29 cellular contexts compared by ENCODE assay signal in genomic region chr22:49081926-49082325, GRCh38.
"Had no signal": no experiment of that assay in that cellular context is flagged by ENCODE, and none has a peak within 500 bp of the region (broad histone marks: within the 10 kb centered on the region; RNA-seq: fewer than 3 reads in every experiment).

No MANE protein-coding gene starts in this region.

- ATAC-seq: naive thymus-derived CD8-positive, alpha-beta T cell; pancreas; psoas muscle; right cardiac atrium; right lobe of liver; stimulated activated memory B cell treated with anti-CD40 and anti-IgM and Interleukin-4, amounts not matched to agents 10 μg/mL and 1 μg/mL and 100 μg/mL, for 72 hours had no signal

- H3K27ac ChIP-seq: neutrophil, pancreas, psoas muscle, right lobe of liver, skin epidermis, spleen, stomach, thoracic aorta, thyroid gland, tibial nerve, upper lobe of left lung, uterus had no signal

- H3K36me3 Mint-ChIP-seq: naive B cell; naive thymus-derived CD8-positive, alpha-beta T cell; natural killer cell treated with Interleukin-12 subunit alpha and Interleukin-12 subunit beta and Interleukin-15 and Interleukin-18, amount 100 ng/mL, for 72 hours; stimulated activated memory B cell treated with anti-CD40 and anti-IgM and Interleukin-4, amounts not matched to agents 10 μg/mL and 1 μg/mL and 100 μg/mL, for 72 hours had no signal

- H3K36me3 ChIP-seq: neutrophil, pancreas, right lobe of liver, spleen, stomach, thoracic aorta, thyroid gland, tibial nerve, upper lobe of left lung, uterus had no signal

- H3K4me3 Mint-ChIP-seq: naive B cell; naive thymus-derived CD8-positive, alpha-beta T cell; natural killer cell treated with Interleukin-12 subunit alpha and Interleukin-12 subunit beta and Interleukin-15 and Interleukin-18, amount 100 ng/mL, for 72 hours; nephron progenitor cell; neural crest cell; stimulated activated memory B cell treated with anti-CD40 and anti-IgM and Interleukin-4, amounts not matched to agents 10 μg/mL and 1 μg/mL and 100 μg/mL, for 72 hours; stimulated activated naive CD8-positive, alpha-beta T cell treated with anti-CD3 and anti-CD28 coated beads, Interleukin-15, Interleukin-2, amounts not matched to agents 100 ng/mL and 50 ng/mL, for 24 hours had no signal

- H3K27me3 Mint-ChIP-seq: naive B cell; natural killer cell treated with Interleukin-12 subunit alpha and Interleukin-12 subunit beta and Interleukin-15 and Interleukin-18, amount 100 ng/mL, for 72 hours; stimulated activated memory B cell treated with anti-CD40 and anti-IgM and Interleukin-4, amounts not matched to agents 10 μg/mL and 1 μg/mL and 100 μg/mL, for 72 hours; stimulated activated naive CD8-positive, alpha-beta T cell treated with anti-CD3 and anti-CD28 coated beads, Interleukin-15, Interleukin-2, amounts not matched to agents 100 ng/mL and 50 ng/mL, for 24 hours had no signal

- DNase-seq: naive B cell; nephron progenitor cell; right cardiac atrium; right lobe of liver; spleen; stimulated activated CD4-positive, alpha-beta T cell treated with anti-CD3 and anti-CD28 coated beads, Interleukin-12 subunit alpha, Interleukin-12 subunit beta, amount 100 ng/mL, for 4 hours; stimulated activated CD4-positive, alpha-beta T cell treated with anti-CD3 and anti-CD28 coated beads, Interleukin-1b, Interleukin-23, amount 100 ng/mL, for 48 hours; stimulated activated CD4-positive, alpha-beta T cell treated with anti-CD3 and anti-CD28 coated beads, Interleukin-4, amount 100 ng/mL, for 1 hour; stimulated activated CD4-positive, alpha-beta T cell treated with anti-CD3 and anti-CD28 coated beads, Interleukin-4, amount 100 ng/mL, for 4 hours; stimulated activated CD8-positive, alpha-beta memory T cell treated with anti-CD3 and anti-CD28 coated beads, Interleukin-4, amount 100 ng/mL, for 48 hours; stimulated activated naive CD4-positive, alpha-beta T cell; stomach; thyroid gland; trophoblast cell; uterus had no signal

- H3K4me1 Mint-ChIP-seq: naive B cell; naive thymus-derived CD8-positive, alpha-beta T cell; nephron progenitor cell; stimulated activated memory B cell treated with anti-CD40 and anti-IgM and Interleukin-4, amounts not matched to agents 10 μg/mL and 1 μg/mL and 100 μg/mL, for 72 hours had no signal

- FAIRE-seq: pancreas had no signal

- H3K9me3 ChIP-seq: neutrophil, pancreas, psoas muscle, right lobe of liver, spleen, stomach, thoracic aorta, thyroid gland, tibial nerve, upper lobe of left lung, uterus had no signal

- H3K4me1 ChIP-seq: pancreas, psoas muscle, right lobe of liver, spleen, stomach, thyroid gland, upper lobe of left lung, uterus had no signal

- H3K4me3 ChIP-seq: pancreas, psoas muscle, right lobe of liver, skin epidermis, smooth muscle cell, spleen, stomach, thoracic aorta, thyroid gland, tibial nerve, upper lobe of left lung, uterus had no signal

- H3K27ac Mint-ChIP-seq: naive thymus-derived CD8-positive, alpha-beta T cell; natural killer cell treated with Interleukin-12 subunit alpha and Interleukin-12 subunit beta and Interleukin-15 and Interleukin-18, amount 100 ng/mL, for 72 hours; nephron progenitor cell; progenitor cell of endocrine pancreas; stimulated activated memory B cell treated with anti-CD40 and anti-IgM and Interleukin-4, amounts not matched to agents 10 μg/mL and 1 μg/mL and 100 μg/mL, for 72 hours; stimulated activated naive CD8-positive, alpha-beta T cell treated with anti-CD3 and anti-CD28 coated beads, Interleukin-15, Interleukin-2, amounts not matched to agents 100 ng/mL and 50 ng/mL, for 24 hours had no signal

- H3K27me3 ChIP-seq: pancreas, right lobe of liver, thyroid gland, tibial nerve, upper lobe of left lung, uterus had no signal

- H3K9me3 Mint-ChIP-seq: naive B cell; naive thymus-derived CD8-positive, alpha-beta T cell; natural killer cell treated with Interleukin-12 subunit alpha and Interleukin-12 subunit beta and Interleukin-15 and Interleukin-18, amount 100 ng/mL, for 72 hours; nephron progenitor cell; neural crest cell; stimulated activated naive CD8-positive, alpha-beta T cell treated with anti-CD3 and anti-CD28 coated beads, Interleukin-15, Interleukin-2, amounts not matched to agents 100 ng/mL and 50 ng/mL, for 24 hours had no signal
